Comparison of ENCODE assay signal across 8 cellular contexts in genomic region chr1:231240883-231241735, GRCh38. TPM values are rescaled to one million over a fixed set of nuclear protein-coding genes. Genes with fewer than 3 reads are reported as not detected.
A peak's percentile ranks its signal among the peaks of the same experiment; 100 is the strongest.
DNase-seq lines count a peak whose midpoint lies in the region; ATAC-seq and TF ChIP-seq lines count a peak whose summit lies in the region.

Gene GNPAT (plus strand): TSS chr1:231241212. CDS start chr1:231241379, 167 bp downstream.

- no peaks in the 10 kb centered on the region for H3K27me3 ChIP-seq in adipocyte (replicated peaks; ENCODE audit: control insufficient read depth, insufficient read depth, low read length)
- no peaks in the 10 kb centered on the region for H3K27me3 ChIP-seq in transverse colon

- H3K9ac ChIP-seq in adipocyte (ENCODE audit: low read length): peak within 1 kb of the TSS; percentile 98

- no peak for TF ChIP-seq EP300 in transverse colon (IDR thresholded peaks at IDR 0.05; ENCODE audit: low read depth)

- peak within 1 kb of the TSS; percentile 78 to 92 (median 88) for H3K27ac ChIP-seq in transverse colon

- H3K4me3 ChIP-seq in GM12864 (ENCODE audit: low read depth, low read length): peak within 1 kb of the TSS; percentile 83
- peak within 1 kb of the TSS; percentile 94 for H3K4me3 ChIP-seq in adipocyte (ENCODE audit: low read length)
- H3K4me3 ChIP-seq in transverse colon: peak within 1 kb of the TSS; percentile 48 to 85 (median 76)

- TF ChIP-seq CTCF in GM12864 (IDR thresholded peaks at IDR 0.05; ENCODE audit: low read depth, low read length, missing control alignments): no peak
- no peak for TF ChIP-seq CTCF in transverse colon (IDR thresholded peaks at IDR 0.05)

- peak; percentile 88 for ATAC-seq in HG02610 (IDR thresholded peaks at IDR 0.05; ENCODE audit: unreplicated experiment)

- peak; percentile 40 for DNase-seq in GM12864 (ENCODE audit: low read depth)
- DNase-seq in NCI-H1105 (lab: John Stamatoyannopoulos, UW): peak; percentile 62
- DNase-seq in T follicular helper cell (ENCODE audit: low read depth): peak; percentile 87
- DNase-seq in adipocyte (ENCODE audit: low read depth): peak; percentile 96
- DNase-seq in cardiac septum (ENCODE audit: low spot score): peak; percentile 95
- peak; percentile 75 for DNase-seq in pons (ENCODE audit: low spot score)
- peak; percentile 90 for DNase-seq in transverse colon

- H3K36me3 ChIP-seq in adipocyte (ENCODE audit: control insufficient read depth, insufficient read depth, low read length, severe bottlenecking) (peaks cover 18% of the 10 kb centered on the region), transverse colon (peaks cover 0 to 12% (median 5%) of the 10 kb centered on the region in 4 donors)

- H3K9me3 ChIP-seq in adipocyte (ENCODE audit: control insufficient read depth, low read length) (no peaks in the 10 kb centered on the region), transverse colon (no peaks in the 10 kb centered on the region)

- 1 to 3% methylated on average over 4 to 42 of the region's 51 CpGs for WGBS in transverse colon (ENCODE audit: low coverage in 1 of 2), 2 donors

- peak; percentile 91 for TF ChIP-seq POLR2A in transverse colon (IDR thresholded peaks at IDR 0.05)

- H3K4me1 ChIP-seq in adipocyte (ENCODE audit: control insufficient read depth, insufficient read depth, low read length) (peaks cover 43% of the 10 kb centered on the region), transverse colon (peaks cover 9 to 46% (median 32%) of the 10 kb centered on the region in 4 donors)

- in situ Hi-C loops in transverse colon (cut with MboI; ENCODE audit: low pct_ligation_motif_present in 1 of 4, low pct_unique_long_range_greater_than_20kb in 1 of 4, low sequenced_read_pairs in 3 of 4): no loop called here

- intact Hi-C loops in cardiac septum (cut with DNase I) (loop anchor here (5.0 kb wide), 1 partner anchor 96 kb away; the partner anchor contains the start of genes EXOC8 and SPRTN), transverse colon (cut with DNase I; ENCODE audit: low total_unique reads) (no loop called here)

RNA-seq across cellular contexts. Expression of gene GNPAT, which starts in this region (rescaled TPM):
- 49.0 TPM for total RNA-seq in cardiac septum
- 100 to 1,000 TPM in 1 of 4 donors, 10 to 100 TPM in 3; 19.5 to 123 (median 36.8) TPM for total RNA-seq in transverse colon

Comparison
In these comparisons a context has a peak if more than half of its experiments do, and no peak if none do; other contexts are left out.
1. Peak in every context shown above with its lines: DNase-seq, ATAC-seq, H3K4me3 ChIP-seq and H3K27ac ChIP-seq.
2. DNase-seq: peak in every context shown above with its lines; median percentile 96 in adipocyte; 95 in cardiac septum; 90 in transverse colon; 87 in T follicular helper cell; 75 in pons; 62 in NCI-H1105; 40 in GM12864.